1 cellular context compared by ENCODE assay signal in the genomic region with DNA sequence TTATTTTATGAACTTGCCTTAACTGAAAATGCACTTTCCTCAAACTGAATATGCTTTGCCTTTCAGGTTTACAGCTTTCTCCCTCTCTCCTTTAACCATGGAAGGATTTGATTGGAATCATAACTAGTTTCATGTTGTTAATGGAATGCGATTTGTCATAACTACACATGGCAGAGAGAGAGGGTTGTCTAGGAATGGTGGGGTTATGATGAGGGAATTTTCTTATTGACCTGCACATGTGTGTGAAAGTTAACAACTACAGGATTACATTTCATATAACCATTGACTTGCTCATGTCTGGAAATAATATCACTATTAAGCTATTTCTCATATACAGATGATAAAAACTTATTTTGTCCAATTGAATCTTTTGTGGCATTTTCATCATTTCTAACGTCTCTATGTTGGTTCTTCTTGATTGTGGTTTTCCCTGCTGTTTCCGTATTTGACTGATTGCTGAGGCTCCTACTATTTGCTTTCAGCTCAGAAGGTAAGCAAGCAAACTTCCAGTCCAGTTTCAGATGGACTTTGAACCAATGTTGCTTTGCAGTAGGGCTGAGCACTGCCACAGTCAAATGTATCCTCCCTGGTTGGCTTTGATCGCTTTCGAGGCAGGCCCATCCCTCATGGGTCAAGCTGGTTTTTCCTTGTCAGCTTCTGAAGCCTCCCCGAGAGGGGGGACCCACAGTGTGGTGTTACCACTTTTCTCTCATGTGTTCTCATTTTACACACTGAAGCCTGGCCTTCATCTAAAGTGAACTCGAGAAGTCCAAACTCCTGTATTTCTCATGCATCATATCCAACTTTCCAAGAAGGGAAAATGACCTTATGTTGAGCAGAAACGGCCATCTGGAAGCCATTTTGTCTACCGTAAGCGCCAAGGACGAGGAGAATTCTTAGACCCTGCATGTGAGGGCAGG.
A peak's percentile ranks its signal among the peaks of the same experiment; 100 is the strongest.
TF ChIP-seq lines count a peak whose summit lies in the region.

No MANE protein-coding gene starts in this region.

TF ChIP-seq in HepG2, 621 proteins besides CTCF, POLR2A, EP300 and RAD21 (continued from another document and continues in another):
- TF ChIP-seq, protein P1, sequence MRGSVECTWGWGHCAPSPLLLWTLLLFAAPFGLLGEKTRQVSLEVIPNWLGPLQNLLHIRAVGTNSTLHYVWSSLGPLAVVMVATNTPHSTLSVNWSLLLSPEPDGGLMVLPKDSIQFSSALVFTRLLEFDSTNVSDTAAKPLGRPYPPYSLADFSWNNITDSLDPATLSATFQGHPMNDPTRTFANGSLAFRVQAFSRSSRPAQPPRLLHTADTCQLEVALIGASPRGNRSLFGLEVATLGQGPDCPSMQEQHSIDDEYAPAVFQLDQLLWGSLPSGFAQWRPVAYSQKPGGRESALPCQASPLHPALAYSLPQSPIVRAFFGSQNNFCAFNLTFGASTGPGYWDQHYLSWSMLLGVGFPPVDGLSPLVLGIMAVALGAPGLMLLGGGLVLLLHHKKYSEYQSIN (CRISPR knock-in tag; IDR thresholded peaks at IDR 0.05; ENCODE audit: borderline replicate concordance), result no peak
- TF ChIP-seq FOXA3 (CRISPR knock-in tag; IDR thresholded peaks at IDR 0.05) (peak; percentile 96), RFX3 (CRISPR knock-in tag; IDR thresholded peaks at IDR 0.05) (peak; percentile 37; the same call in 1 of the 2 replicates), CHD2 (IDR thresholded peaks at IDR 0.05; ENCODE audit: low read depth, low read length) (no peak), ZNF782 (CRISPR knock-in tag; IDR thresholded peaks at IDR 0.05; ENCODE audit: borderline replicate concordance) (peak; percentile 84; the same call in 1 of the 2 replicates), GZF1 (CRISPR knock-in tag; IDR thresholded peaks at IDR 0.05) (no peak), RELA (CRISPR knock-in tag; IDR thresholded peaks at IDR 0.05) (peak; percentile 77; the same call in 1 of the 2 replicates), HOXD1 (CRISPR knock-in tag; IDR thresholded peaks at IDR 0.05) (peak; percentile 98), ZC3H13 (CRISPR knock-in tag; IDR thresholded peaks at IDR 0.05) (no peak), HDAC2 (CRISPR knock-in tag; IDR thresholded peaks at IDR 0.05) (peak; percentile 99), ZFY (CRISPR knock-in tag; IDR thresholded peaks at IDR 0.05) (peak; percentile 78), NCOA2 (CRISPR knock-in tag; IDR thresholded peaks at IDR 0.05) (peak; percentile 98), ZNF619 (CRISPR knock-in tag; IDR thresholded peaks at IDR 0.05) (peak; percentile 92; the same call in 1 of the 2 replicates), NFYB (CRISPR knock-in tag; IDR thresholded peaks at IDR 0.05) (0 out of 2 replicates have a peak, but pooled peaks have one; percentile 16), MEIS2 (CRISPR knock-in tag; IDR thresholded peaks at IDR 0.05) (peak; percentile 94), ZFP36L2 (CRISPR knock-in tag; IDR thresholded peaks at IDR 0.05) (no peak), SMC3 (IDR thresholded peaks at IDR 0.05; ENCODE audit: low read length) (peak; percentile 53), PHF5A (CRISPR knock-in tag; IDR thresholded peaks at IDR 0.05; ENCODE audit: low read depth, unreplicated experiment) (peak; percentile 63), SOX6 (IDR thresholded peaks at IDR 0.05) (no peak), SOX6 (CRISPR knock-in tag; IDR thresholded peaks at IDR 0.05) (peak; percentile 96), ZNF160 (CRISPR knock-in tag; IDR thresholded peaks at IDR 0.05) (no peak; the same call in 1 of the 2 replicates), SOX13 (IDR thresholded peaks at IDR 0.05) (peak; percentile 65; the same call in 1 of the 2 replicates), SOX13 (CRISPR knock-in tag; conservative IDR thresholded peaks at IDR 0.05 in 1 of 2, IDR thresholded peaks at IDR 0.05 in 1 of 2) (peak; percentile 30 to 93; a peak in 2 of 4 replicates), DNMT1 (CRISPR knock-in tag; IDR thresholded peaks at IDR 0.05) (0 out of 2 replicates have a peak, but pooled peaks have one; percentile 52), SMYD3 (CRISPR knock-in tag; IDR thresholded peaks at IDR 0.05) (peak; percentile 49; the same call in 1 of the 2 replicates), ATRX (CRISPR knock-in tag; IDR thresholded peaks at IDR 0.05; ENCODE audit: borderline replicate concordance) (no peak), ZNF879 (CRISPR knock-in tag; IDR thresholded peaks at IDR 0.05) (no peak), TCF12 (IDR thresholded peaks at IDR 0.05) (no peak), TCF12 (CRISPR knock-in tag; IDR thresholded peaks at IDR 0.05) (peak; percentile 92)
- TF ChIP-seq, protein P2, sequence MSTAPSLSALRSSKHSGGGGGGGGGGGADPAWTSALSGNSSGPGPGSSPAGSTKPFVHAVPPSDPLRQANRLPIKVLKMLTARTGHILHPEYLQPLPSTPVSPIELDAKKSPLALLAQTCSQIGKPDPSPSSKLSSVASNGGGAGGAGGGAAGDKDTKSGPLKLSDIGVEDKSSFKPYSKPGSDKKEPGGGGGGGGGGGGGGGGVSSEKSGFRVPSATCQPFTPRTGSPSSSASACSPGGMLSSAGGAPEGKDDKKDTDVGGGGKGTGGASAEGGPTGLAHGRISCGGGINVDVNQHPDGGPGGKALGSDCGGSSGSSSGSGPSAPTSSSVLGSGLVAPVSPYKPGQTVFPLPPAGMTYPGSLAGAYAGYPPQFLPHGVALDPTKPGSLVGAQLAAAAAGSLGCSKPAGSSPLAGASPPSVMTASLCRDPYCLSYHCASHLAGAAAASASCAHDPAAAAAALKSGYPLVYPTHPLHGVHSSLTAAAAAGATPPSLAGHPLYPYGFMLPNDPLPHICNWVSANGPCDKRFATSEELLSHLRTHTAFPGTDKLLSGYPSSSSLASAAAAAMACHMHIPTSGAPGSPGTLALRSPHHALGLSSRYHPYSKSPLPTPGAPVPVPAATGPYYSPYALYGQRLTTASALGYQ (CRISPR knock-in tag; IDR thresholded peaks at IDR 0.05), result peak; percentile 93; the same call in 1 of the 2 replicates
- TF ChIP-seq, protein P3, sequence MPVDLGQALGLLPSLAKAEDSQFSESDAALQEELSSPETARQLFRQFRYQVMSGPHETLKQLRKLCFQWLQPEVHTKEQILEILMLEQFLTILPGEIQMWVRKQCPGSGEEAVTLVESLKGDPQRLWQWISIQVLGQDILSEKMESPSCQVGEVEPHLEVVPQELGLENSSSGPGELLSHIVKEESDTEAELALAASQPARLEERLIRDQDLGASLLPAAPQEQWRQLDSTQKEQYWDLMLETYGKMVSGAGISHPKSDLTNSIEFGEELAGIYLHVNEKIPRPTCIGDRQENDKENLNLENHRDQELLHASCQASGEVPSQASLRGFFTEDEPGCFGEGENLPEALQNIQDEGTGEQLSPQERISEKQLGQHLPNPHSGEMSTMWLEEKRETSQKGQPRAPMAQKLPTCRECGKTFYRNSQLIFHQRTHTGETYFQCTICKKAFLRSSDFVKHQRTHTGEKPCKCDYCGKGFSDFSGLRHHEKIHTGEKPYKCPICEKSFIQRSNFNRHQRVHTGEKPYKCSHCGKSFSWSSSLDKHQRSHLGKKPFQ (CRISPR knock-in tag; IDR thresholded peaks at IDR 0.05; ENCODE audit: insufficient replicate concordance), result peak; percentile 73
- TF ChIP-seq, protein P4, sequence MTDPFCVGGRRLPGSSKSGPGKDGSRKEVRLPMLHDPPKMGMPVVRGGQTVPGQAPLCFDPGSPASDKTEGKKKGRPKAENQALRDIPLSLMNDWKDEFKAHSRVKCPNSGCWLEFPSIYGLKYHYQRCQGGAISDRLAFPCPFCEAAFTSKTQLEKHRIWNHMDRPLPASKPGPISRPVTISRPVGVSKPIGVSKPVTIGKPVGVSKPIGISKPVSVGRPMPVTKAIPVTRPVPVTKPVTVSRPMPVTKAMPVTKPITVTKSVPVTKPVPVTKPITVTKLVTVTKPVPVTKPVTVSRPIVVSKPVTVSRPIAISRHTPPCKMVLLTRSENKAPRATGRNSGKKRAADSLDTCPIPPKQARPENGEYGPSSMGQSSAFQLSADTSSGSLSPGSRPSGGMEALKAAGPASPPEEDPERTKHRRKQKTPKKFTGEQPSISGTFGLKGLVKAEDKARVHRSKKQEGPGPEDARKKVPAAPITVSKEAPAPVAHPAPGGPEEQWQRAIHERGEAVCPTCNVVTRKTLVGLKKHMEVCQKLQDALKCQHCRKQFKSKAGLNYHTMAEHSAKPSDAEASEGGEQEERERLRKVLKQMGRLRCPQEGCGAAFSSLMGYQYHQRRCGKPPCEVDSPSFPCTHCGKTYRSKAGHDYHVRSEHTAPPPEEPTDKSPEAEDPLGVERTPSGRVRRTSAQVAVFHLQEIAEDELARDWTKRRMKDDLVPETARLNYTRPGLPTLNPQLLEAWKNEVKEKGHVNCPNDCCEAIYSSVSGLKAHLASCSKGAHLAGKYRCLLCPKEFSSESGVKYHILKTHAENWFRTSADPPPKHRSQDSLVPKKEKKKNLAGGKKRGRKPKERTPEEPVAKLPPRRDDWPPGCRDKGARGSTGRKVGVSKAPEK (CRISPR knock-in tag; IDR thresholded peaks at IDR 0.05; ENCODE audit: borderline replicate concordance), result no peak
- TF ChIP-seq, protein P5, sequence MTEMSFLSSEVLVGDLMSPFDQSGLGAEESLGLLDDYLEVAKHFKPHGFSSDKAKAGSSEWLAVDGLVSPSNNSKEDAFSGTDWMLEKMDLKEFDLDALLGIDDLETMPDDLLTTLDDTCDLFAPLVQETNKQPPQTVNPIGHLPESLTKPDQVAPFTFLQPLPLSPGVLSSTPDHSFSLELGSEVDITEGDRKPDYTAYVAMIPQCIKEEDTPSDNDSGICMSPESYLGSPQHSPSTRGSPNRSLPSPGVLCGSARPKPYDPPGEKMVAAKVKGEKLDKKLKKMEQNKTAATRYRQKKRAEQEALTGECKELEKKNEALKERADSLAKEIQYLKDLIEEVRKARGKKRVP (CRISPR knock-in tag; IDR thresholded peaks at IDR 0.05), result peak in 1 of 2 experiments; percentile 66; a peak in 2 of 4 replicates
- TF ChIP-seq, protein P6, sequence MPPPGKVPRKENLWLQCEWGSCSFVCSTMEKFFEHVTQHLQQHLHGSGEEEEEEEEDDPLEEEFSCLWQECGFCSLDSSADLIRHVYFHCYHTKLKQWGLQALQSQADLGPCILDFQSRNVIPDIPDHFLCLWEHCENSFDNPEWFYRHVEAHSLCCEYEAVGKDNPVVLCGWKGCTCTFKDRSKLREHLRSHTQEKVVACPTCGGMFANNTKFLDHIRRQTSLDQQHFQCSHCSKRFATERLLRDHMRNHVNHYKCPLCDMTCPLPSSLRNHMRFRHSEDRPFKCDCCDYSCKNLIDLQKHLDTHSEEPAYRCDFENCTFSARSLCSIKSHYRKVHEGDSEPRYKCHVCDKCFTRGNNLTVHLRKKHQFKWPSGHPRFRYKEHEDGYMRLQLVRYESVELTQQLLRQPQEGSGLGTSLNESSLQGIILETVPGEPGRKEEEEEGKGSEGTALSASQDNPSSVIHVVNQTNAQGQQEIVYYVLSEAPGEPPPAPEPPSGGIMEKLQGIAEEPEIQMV (CRISPR knock-in tag; IDR thresholded peaks at IDR 0.05; ENCODE audit: low read depth), result peak; percentile 81
- TF ChIP-seq, protein P7, sequence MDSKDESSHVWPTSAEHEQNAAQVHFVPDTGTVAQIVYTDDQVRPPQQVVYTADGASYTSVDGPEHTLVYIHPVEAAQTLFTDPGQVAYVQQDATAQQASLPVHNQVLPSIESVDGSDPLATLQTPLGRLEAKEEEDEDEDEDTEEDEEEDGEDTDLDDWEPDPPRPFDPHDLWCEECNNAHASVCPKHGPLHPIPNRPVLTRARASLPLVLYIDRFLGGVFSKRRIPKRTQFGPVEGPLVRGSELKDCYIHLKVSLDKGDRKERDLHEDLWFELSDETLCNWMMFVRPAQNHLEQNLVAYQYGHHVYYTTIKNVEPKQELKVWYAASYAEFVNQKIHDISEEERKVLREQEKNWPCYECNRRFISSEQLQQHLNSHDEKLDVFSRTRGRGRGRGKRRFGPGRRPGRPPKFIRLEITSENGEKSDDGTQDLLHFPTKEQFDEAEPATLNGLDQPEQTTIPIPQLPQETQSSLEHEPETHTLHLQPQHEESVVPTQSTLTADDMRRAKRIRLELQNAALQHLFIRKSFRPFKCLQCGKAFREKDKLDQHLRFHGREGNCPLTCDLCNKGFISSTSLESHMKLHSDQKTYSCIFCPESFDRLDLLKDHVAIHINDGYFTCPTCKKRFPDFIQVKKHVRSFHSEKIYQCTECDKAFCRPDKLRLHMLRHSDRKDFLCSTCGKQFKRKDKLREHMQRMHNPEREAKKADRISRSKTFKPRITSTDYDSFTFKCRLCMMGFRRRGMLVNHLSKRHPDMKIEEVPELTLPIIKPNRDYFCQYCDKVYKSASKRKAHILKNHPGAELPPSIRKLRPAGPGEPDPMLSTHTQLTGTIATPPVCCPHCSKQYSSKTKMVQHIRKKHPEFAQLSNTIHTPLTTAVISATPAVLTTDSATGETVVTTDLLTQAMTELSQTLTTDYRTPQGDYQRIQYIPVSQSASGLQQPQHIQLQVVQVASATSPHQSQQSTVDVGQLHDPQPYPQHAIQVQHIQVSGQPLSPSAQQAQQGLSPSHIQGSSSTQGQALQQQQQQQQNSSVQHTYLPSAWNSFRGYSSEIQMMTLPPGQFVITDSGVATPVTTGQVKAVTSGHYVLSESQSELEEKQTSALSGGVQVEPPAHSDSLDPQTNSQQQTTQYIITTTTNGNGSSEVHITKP (CRISPR knock-in tag; IDR thresholded peaks at IDR 0.05; ENCODE audit: low read depth), result peak; percentile 85
- TF ChIP-seq, protein P8, sequence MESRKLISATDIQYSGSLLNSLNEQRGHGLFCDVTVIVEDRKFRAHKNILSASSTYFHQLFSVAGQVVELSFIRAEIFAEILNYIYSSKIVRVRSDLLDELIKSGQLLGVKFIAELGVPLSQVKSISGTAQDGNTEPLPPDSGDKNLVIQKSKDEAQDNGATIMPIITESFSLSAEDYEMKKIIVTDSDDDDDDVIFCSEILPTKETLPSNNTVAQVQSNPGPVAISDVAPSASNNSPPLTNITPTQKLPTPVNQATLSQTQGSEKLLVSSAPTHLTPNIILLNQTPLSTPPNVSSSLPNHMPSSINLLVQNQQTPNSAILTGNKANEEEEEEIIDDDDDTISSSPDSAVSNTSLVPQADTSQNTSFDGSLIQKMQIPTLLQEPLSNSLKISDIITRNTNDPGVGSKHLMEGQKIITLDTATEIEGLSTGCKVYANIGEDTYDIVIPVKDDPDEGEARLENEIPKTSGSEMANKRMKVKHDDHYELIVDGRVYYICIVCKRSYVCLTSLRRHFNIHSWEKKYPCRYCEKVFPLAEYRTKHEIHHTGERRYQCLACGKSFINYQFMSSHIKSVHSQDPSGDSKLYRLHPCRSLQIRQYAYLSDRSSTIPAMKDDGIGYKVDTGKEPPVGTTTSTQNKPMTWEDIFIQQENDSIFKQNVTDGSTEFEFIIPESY (CRISPR knock-in tag; IDR thresholded peaks at IDR 0.05), result peak; percentile 94
- TF ChIP-seq, protein P9, sequence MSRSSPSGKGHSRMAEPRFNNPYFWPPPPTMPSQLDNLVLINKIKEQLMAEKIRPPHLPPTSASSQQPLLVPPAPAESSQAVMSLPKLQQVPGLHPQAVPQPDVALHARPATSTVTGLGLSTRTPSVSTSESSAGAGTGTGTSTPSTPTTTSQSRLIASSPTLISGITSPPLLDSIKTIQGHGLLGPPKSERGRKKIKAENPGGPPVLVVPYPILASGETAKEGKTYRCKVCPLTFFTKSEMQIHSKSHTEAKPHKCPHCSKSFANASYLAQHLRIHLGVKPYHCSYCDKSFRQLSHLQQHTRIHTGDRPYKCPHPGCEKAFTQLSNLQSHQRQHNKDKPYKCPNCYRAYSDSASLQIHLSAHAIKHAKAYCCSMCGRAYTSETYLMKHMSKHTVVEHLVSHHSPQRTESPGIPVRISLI (CRISPR knock-in tag; IDR thresholded peaks at IDR 0.05; ENCODE audit: borderline replicate concordance), result peak; percentile 89; the same call in 1 of the 2 replicates
- TF ChIP-seq, protein P10, sequence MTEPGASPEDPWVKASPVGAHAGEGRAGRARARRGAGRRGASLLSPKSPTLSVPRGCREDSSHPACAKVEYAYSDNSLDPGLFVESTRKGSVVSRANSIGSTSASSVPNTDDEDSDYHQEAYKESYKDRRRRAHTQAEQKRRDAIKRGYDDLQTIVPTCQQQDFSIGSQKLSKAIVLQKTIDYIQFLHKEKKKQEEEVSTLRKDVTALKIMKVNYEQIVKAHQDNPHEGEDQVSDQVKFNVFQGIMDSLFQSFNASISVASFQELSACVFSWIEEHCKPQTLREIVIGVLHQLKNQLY (CRISPR knock-in tag; IDR thresholded peaks at IDR 0.05), result peak; percentile 88
